In the genomic region with DNA sequence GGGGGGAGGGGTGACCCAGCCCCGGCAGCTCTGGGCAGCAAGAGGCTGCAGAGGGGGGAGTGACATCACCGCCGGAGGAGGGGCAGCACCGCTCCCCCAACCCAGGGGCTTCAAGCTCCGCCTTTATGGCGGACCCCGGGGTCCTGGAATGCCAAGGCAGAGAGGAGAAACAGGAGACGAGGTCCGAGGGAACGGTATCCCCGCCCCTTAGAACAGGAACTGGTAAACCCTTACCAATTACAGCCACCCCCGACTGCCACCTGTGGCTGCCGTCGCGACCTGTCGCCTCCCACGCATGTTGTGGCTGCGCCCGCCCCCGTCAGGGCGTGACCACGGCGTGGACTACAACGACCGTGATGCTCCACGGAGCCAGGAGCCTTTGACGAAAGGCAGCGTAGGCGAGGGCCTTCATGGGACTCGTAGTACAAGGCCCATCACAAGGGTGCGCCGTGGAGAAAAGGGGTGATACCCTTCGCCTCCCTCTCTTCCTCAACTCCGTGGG, we compare ENCODE assay signal across 7 cellular contexts. TPM values are rescaled to one million over a fixed set of nuclear protein-coding genes. Genes with fewer than 3 reads are reported as not detected.
DNase-seq lines count a peak whose midpoint lies in the region; ATAC-seq lines count a peak whose summit lies in the region.

No MANE protein-coding gene starts in this region.

- H3K27ac Mint-ChIP-seq in effector memory CD8-positive, alpha-beta T cell, result peak overlapping the region; percentile 87 to 91

- H3K4me1 Mint-ChIP-seq in effector memory CD8-positive, alpha-beta T cell (ENCODE audit: low read depth in 2 of 2), result peaks cover 35 to 38% of the 10 kb centered on the region in 2 donors

- H3K4me3 Mint-ChIP-seq in effector memory CD8-positive, alpha-beta T cell, result peak overlapping the region; percentile 67 to 79

- DNase-seq in NCI-H526 (lab: John Stamatoyannopoulos, UW), result peak; percentile 93 to 94
- peak; percentile 73 to 94 for DNase-seq in activated CD8-positive, alpha-beta memory T cell treated with anti-CD3 and anti-CD28 coated beads for 4 hours (ENCODE audit: low read depth in 2 of 2)
- peak; percentile 70 to 78 (median 74) for DNase-seq in effector memory CD8-positive, alpha-beta T cell
- DNase-seq in stimulated activated CD8-positive, alpha-beta memory T cell treated with anti-CD3 and anti-CD28 coated beads, Interleukin-12 subunit alpha, Interleukin-12 subunit beta, amount 100 ng/mL, for 4 hours (ENCODE audit: low read depth), result peak; percentile 76

- peak overlapping the region; percentile 47 for H3K4me3 ChIP-seq in mesodermal cell (ENCODE audit: extremely low read depth, insufficient read depth, low read length, poor library complexity, severe bottlenecking)

- H3K36me3 Mint-ChIP-seq in effector memory CD8-positive, alpha-beta T cell (ENCODE audit: insufficient read depth), result peaks cover 20% of the 10 kb centered on the region

- H3K4me1 ChIP-seq in mesodermal cell (ENCODE audit: control insufficient read depth, insufficient read depth, low read length, poor library complexity, severe bottlenecking), result no peaks in the 10 kb centered on the region

- peak; percentile 47 for ATAC-seq in GM18511 (IDR thresholded peaks at IDR 0.05; ENCODE audit: unreplicated experiment)
- peak; percentile 33 for ATAC-seq in HG02981 (IDR thresholded peaks at IDR 0.05; ENCODE audit: unreplicated experiment)
- ATAC-seq in effector memory CD8-positive, alpha-beta T cell (replicated peaks), result peak; percentile 75

- 20 to 32% methylated on average over 24 to 28 of the region's 34 CpGs for WGBS in mesodermal cell (ENCODE audit: insufficient coverage in 2 of 2), 2 experiments

- H3K27ac ChIP-seq in mesodermal cell (ENCODE audit: low read depth, low read length, severe bottlenecking), result peak overlapping the region; percentile 96

- H3K27me3 Mint-ChIP-seq in effector memory CD8-positive, alpha-beta T cell, result peaks cover 53 to 84% of the 10 kb centered on the region in 2 donors

- H3K9me3 Mint-ChIP-seq in effector memory CD8-positive, alpha-beta T cell, result peaks cover 7 to 14% of the 10 kb centered on the region in 2 donors

- H3K9me3 ChIP-seq in mesodermal cell (ENCODE audit: control insufficient read depth, low read length), result peaks cover 12% of the 10 kb centered on the region

- no peaks in the 10 kb centered on the region for H3K36me3 ChIP-seq in mesodermal cell (ENCODE audit: control insufficient read depth, insufficient read depth, low read length)

RNA-seq across cellular contexts. Expression of gene KCNC3, which starts 4.1 kb away (rescaled TPM):
- 4.1 TPM for polyA plus RNA-seq in mesodermal cell (2013, experiment 1 of 2)
- 2.7 TPM for polyA plus RNA-seq in mesodermal cell (2013, experiment 2 of 2)

RNA-seq across cellular contexts. Expression of gene NAPSA, which starts 32.2 kb away (rescaled TPM):
- 0.37 TPM for polyA plus RNA-seq in mesodermal cell (2013, experiment 1 of 2)
- polyA plus RNA-seq in mesodermal cell (2013, experiment 2 of 2), result 0.46 TPM

RNA-seq across cellular contexts. Expression of gene NR1H2, which starts 43.0 kb away (rescaled TPM):
- polyA plus RNA-seq in mesodermal cell (2013, experiment 1 of 2), result 26.9 TPM
- 21.0 TPM for polyA plus RNA-seq in mesodermal cell (2013, experiment 2 of 2)

RNA-seq across cellular contexts. Expression of gene POLD1, which starts 50.9 kb away (rescaled TPM):
- polyA plus RNA-seq in mesodermal cell (2013, experiment 1 of 2), result 55.9 TPM
- polyA plus RNA-seq in mesodermal cell (2013, experiment 2 of 2), result 43.8 TPM

Comparison
In these comparisons a context has a peak if more than half of its experiments do, and no peak if none do; other contexts are left out.
1. Peak in every context shown above with its lines: DNase-seq, ATAC-seq, H3K4me3 ChIP-seq and H3K27ac ChIP-seq.